9 cellular contexts compared by ENCODE assay signal in genomic region chr15:63191895-63192603, GRCh38. TPM values are rescaled to one million over a fixed set of nuclear protein-coding genes. Genes with fewer than 3 reads are reported as not detected.
DNase-seq lines count a peak whose midpoint lies in the region; ATAC-seq and TF ChIP-seq lines count a peak whose summit lies in the region.
"Had no signal": no experiment of that assay in that cellular context is flagged by ENCODE, and none has a peak within 500 bp of the region (broad histone marks: within the 10 kb centered on the region; RNA-seq: fewer than 3 reads in every experiment).

No MANE protein-coding gene starts in this region.

- H3K9me3 Mint-ChIP-seq in activated CD4-positive, alpha-beta memory T cell treated with anti-CD3 and anti-CD28 coated beads for 36 hours: no peaks in the 10 kb centered on the region

- peak overlapping the region; percentile 92 for H3K27ac Mint-ChIP-seq in activated CD4-positive, alpha-beta memory T cell treated with anti-CD3 and anti-CD28 coated beads for 36 hours

- ATAC-seq in GM18870 (IDR thresholded peaks at IDR 0.05; ENCODE audit: unreplicated experiment) (peak; percentile 44), HG03196 (IDR thresholded peaks at IDR 0.05; ENCODE audit: unreplicated experiment) (peak; percentile 42), foreskin keratinocyte (no peak)

- CTCF ChIA-PET in activated CD4-positive, alpha-beta memory T cell treated with anti-CD3 and anti-CD28 coated beads for 36 hours (lab: Charles Lee): interaction anchor here (0.9 to 2.0 kb wide), 10 partner anchors 15 to 295 kb away, joined by 3 to 11 read pairs (median 6); partner anchors contain the start of gene RPS27L

- no peak for TF ChIP-seq CTCF in foreskin keratinocyte (conservative IDR thresholded peaks at IDR 0.05)

- no peaks in the 10 kb centered on the region for H3K27me3 Mint-ChIP-seq in activated CD4-positive, alpha-beta memory T cell treated with anti-CD3 and anti-CD28 coated beads for 36 hours

- H3K4me1 Mint-ChIP-seq in activated CD4-positive, alpha-beta memory T cell treated with anti-CD3 and anti-CD28 coated beads for 36 hours (ENCODE audit: low read depth): peaks cover 70% of the 10 kb centered on the region

- H3K9me3 ChIP-seq in mononuclear cell (ENCODE audit: low read depth, low read length): no peaks in the 10 kb centered on the region
- H3K9me3 ChIP-seq: thoracic aorta had no signal

- peak overlapping the region; percentile 93 for H3K4me3 Mint-ChIP-seq in activated CD4-positive, alpha-beta memory T cell treated with anti-CD3 and anti-CD28 coated beads for 36 hours

- peak; percentile 64 for DNase-seq in activated CD4-positive, alpha-beta memory T cell treated with anti-CD3 and anti-CD28 coated beads for 36 hours
- no peak for DNase-seq in DMS153 treated with DMSO at 0.1 percent for 48 hours (lab: John Stamatoyannopoulos, UW; ENCODE audit: unreplicated experiment)
- no peak for DNase-seq in foreskin keratinocyte
- DNase-seq in DMS153 (lab: John Stamatoyannopoulos, UW): no peak
- no peak for DNase-seq in AG20443 (ENCODE audit: low spot score)

- H3K4me1 ChIP-seq in mononuclear cell (ENCODE audit: insufficient read depth, low read length) (peaks cover 70% of the 10 kb centered on the region), foreskin keratinocyte (peaks cover 37% of the 10 kb centered on the region)

- no peak overlapping the region for H3K27ac ChIP-seq in foreskin keratinocyte
- H3K27ac ChIP-seq: thoracic aorta had no signal

- POLR2A ChIA-PET in activated CD4-positive, alpha-beta memory T cell treated with anti-CD3 and anti-CD28 coated beads for 36 hours (lab: Charles Lee): interaction anchor here (0.6 to 8.8 kb wide), 12 partner anchors 11 to 444 kb away, joined by 3 to 104 read pairs (median 6); partner anchors contain the start of gene RPS27L

- peaks cover 12% of the 10 kb centered on the region for H3K36me3 Mint-ChIP-seq in activated CD4-positive, alpha-beta memory T cell treated with anti-CD3 and anti-CD28 coated beads for 36 hours

- no peaks in the 10 kb centered on the region for H3K27me3 ChIP-seq in mononuclear cell (ENCODE audit: insufficient read depth, low read length)
- H3K27me3 ChIP-seq in foreskin keratinocyte: no peaks in the 10 kb centered on the region

- intact Hi-C loops in activated CD4-positive, alpha-beta memory T cell treated with anti-CD3 and anti-CD28 coated beads for 36 hours (cut with micrococcal nuclease): loop anchor here (1.0 to 5.0 kb wide), 10 partner anchors 11 to 310 kb away; partner anchors contain the start of genes APH1B, RPS27L and USP3

- peak overlapping the region; percentile 24 for H3K4me3 ChIP-seq in mononuclear cell (ENCODE audit: low read length)
- H3K4me3 ChIP-seq: thoracic aorta had no signal

RNA-seq across cellular contexts. Expression of gene RAB8B, which starts 2.6 kb away (rescaled TPM):
- 100 to 1,000 TPM; 109 to 119 TPM for total RNA-seq in activated CD4-positive, alpha-beta memory T cell treated with anti-CD3 and anti-CD28 coated beads for 36 hours
- total RNA-seq in mononuclear cell (163 TPM), foreskin keratinocyte (18.9 and 20.4 TPM in 2 replicates)
- polyA plus RNA-seq in foreskin keratinocyte: 4.5 and 5.1 TPM in 2 replicates

RNA-seq across cellular contexts. Expression of gene RPS27L, which starts 34.8 kb away (rescaled TPM):
- total RNA-seq in activated CD4-positive, alpha-beta memory T cell treated with anti-CD3 and anti-CD28 coated beads for 36 hours: 100 to 1,000 TPM; 139 to 140 TPM
- total RNA-seq in mononuclear cell: 35.6 TPM
- 129 and 140 TPM in 2 replicates for total RNA-seq in foreskin keratinocyte
- polyA plus RNA-seq in foreskin keratinocyte: 199 and 221 TPM in 2 replicates
